26 cellular contexts compared by ENCODE assay signal in genomic region chr6:144990768-144991167, GRCh38.
"Had no signal": no experiment of that assay in that cellular context is flagged by ENCODE, and none has a peak within 500 bp of the region (broad histone marks: within the 10 kb centered on the region; RNA-seq: fewer than 3 reads in every experiment).

No MANE protein-coding gene starts in this region.

- H3K36me3 ChIP-seq: brain microvascular endothelial cell, neural progenitor cell, spleen, suprapubic skin, tibial artery, upper lobe of right lung, WERI-Rb-1 had no signal

- H3K9me3 ChIP-seq: suprapubic skin, tibial artery, upper lobe of right lung had no signal

- H3K27ac ChIP-seq: brain microvascular endothelial cell, neural progenitor cell, spleen, suprapubic skin, tibial artery, upper lobe of right lung, WERI-Rb-1 had no signal

- H3K4me3 ChIP-seq: neural progenitor cell, spleen, suprapubic skin, tibial artery, upper lobe of right lung had no signal

- H3K4me1 ChIP-seq: neural progenitor cell, spleen, suprapubic skin, tibial artery, upper lobe of right lung had no signal

- DNase-seq: activated CD4-positive, alpha-beta T cell treated with anti-CD3 and anti-CD28 coated beads for 48 hours; activated CD4-positive, alpha-beta T cell treated with anti-CD3 and anti-CD28 coated beads, Interleukin-2, amount 50 U/mL, for 48 hours; activated CD8-positive, alpha-beta memory T cell treated with anti-CD3 and anti-CD28 coated beads for 24 hours; activated gamma-delta T cell treated with Interleukin-2 at 50 U/mL for 16 hours; activated naive CD4-positive, alpha-beta T cell treated with anti-CD3 and anti-CD28 coated beads, Interleukin-2, amount 50 U/mL, for 16 hours; amniotic stem cell; brain microvascular endothelial cell; endodermal cell; foreskin fibroblast; head of caudate nucleus; immature natural killer cell; kidney; naive thymus-derived CD4-positive, alpha-beta T cell; occipital lobe; right cardiac atrium; spleen; stimulated activated naive CD4-positive, alpha-beta T cell; T1000; tibial artery; upper lobe of right lung; WERI-Rb-1 had no signal

- ATAC-seq: activated CD4-positive, CD25-positive, alpha-beta regulatory T cell treated with anti-CD3 and anti-CD28 coated beads, Interleukin-2, amount 50 U/mL, for 24 hours; activated T-helper 17 cell treated with anti-CD3 and anti-CD28 coated beads, Interleukin-2, amount 50 U/mL, for 72 hours; esophagus mucosa; naive thymus-derived CD4-positive, alpha-beta T cell; right cardiac atrium; upper lobe of right lung had no signal

- H3K27me3 ChIP-seq: brain microvascular endothelial cell, neural progenitor cell, suprapubic skin, tibial artery, upper lobe of right lung had no signal
